In the genomic region with DNA sequence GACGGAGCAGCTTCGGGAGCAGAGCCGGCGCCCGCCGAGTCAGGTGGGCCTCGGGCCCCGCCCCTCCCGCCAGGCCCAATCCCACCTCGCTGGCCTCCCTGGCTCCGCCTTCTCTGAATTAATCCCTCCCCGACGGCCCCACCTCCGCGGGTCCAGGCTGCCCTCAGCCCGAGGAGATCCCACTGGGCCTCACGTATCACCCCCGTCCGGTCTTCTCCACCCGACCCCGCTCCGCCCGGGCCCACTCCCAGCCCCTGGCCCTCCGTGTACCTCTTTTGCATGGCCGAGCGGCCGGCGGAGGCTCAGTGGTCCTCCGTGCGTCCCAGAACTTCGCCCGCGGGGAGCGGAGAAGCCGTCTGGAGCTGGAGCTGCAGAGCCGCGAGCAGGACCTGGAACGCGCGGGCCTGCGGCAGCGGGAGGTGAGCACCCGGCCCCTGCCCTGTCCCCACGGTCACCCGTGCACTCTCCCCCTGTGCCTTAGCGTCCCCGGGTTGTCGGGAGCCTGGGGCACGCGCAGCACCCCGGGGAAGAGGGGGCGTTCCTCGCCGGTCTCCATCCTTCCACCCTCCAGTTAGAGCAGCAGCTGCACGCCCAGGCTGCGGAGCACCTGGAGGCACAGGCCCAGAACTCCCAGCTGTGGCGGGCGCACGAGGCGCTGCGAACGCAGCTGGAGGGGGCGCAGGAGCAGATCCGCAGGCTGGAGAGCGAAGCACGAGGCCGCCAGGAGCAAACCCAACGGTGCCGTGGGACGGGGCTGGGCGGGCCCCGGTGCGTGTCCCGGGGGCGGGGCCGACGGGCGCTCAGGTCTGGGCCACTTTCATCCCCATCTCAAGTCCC, we compare ENCODE assay signal across 8 cellular contexts. TPM values are rescaled to one million over a fixed set of nuclear protein-coding genes. Genes with fewer than 3 reads are reported as not detected.
DNase-seq lines count a peak whose midpoint lies in the region; ATAC-seq and TF ChIP-seq lines count a peak whose summit lies in the region.

No MANE protein-coding gene starts in this region.

- H3K79me2 ChIP-seq in neural progenitor cell (ENCODE audit: low read depth) = no peaks in the 10 kb centered on the region

- H3K4me1 ChIP-seq in neural progenitor cell = peaks cover 54% of the 10 kb centered on the region

- peaks cover 2% of the 10 kb centered on the region for H3K36me3 Mint-ChIP-seq in activated T-helper 1 cell treated with anti-CD3 and anti-CD28 coated beads, Interleukin-12 subunit alpha, Interleukin-12 subunit beta, Interleukin-2, Interleukin-4 antibody, amounts not matched to agents 30 ng/mL and 10 ng/mL and 1 ng/mL, durations not matched to agents 14 hours and 24 hours and 36 hours (ENCODE audit: low read depth)
- no peaks in the 10 kb centered on the region for H3K36me3 Mint-ChIP-seq in neural progenitor cell

- POLR2A ChIA-PET in BJ (lab: Charles Lee) = interaction anchor here (1.0 kb wide), 1 partner anchor 12 kb away, joined by 11 read pairs; the partner anchor contains the start of gene PNPLA2

- no peak overlapping the region for H3K27ac Mint-ChIP-seq in activated T-helper 1 cell treated with anti-CD3 and anti-CD28 coated beads, Interleukin-12 subunit alpha, Interleukin-12 subunit beta, Interleukin-2, Interleukin-4 antibody, amounts not matched to agents 30 ng/mL and 10 ng/mL and 1 ng/mL, durations not matched to agents 14 hours and 24 hours and 36 hours
- H3K27ac Mint-ChIP-seq in neural progenitor cell = no peak overlapping the region

- ATAC-seq in GM21786 (IDR thresholded peaks at IDR 0.05; ENCODE audit: unreplicated experiment) = peak; percentile 35
- ATAC-seq in GM21423 (IDR thresholded peaks at IDR 0.05; ENCODE audit: unreplicated experiment) = no peak

- H3K9ac ChIP-seq in neural progenitor cell = no peak overlapping the region

- H3K36me3 ChIP-seq in BJ (ENCODE audit: control insufficient read depth, insufficient read depth, low read length) (peaks cover 3% of the 10 kb centered on the region; the same call in 1 of the 2 replicates), neural progenitor cell (no peaks in the 10 kb centered on the region)

- TF ChIP-seq CTCF in BJ (IDR thresholded peaks at IDR 0.05; ENCODE audit: insufficient read depth, low read depth, low read length) = no peak
- TF ChIP-seq CTCF in fibroblast of the aortic adventitia (IDR thresholded peaks at IDR 0.05; ENCODE audit: insufficient read depth, low read length) = no peak
- TF ChIP-seq CTCF in neural progenitor cell (IDR thresholded peaks at IDR 0.05) = no peak

- no peaks in the 10 kb centered on the region for H3K9me3 Mint-ChIP-seq in activated T-helper 1 cell treated with anti-CD3 and anti-CD28 coated beads, Interleukin-12 subunit alpha, Interleukin-12 subunit beta, Interleukin-2, Interleukin-4 antibody, amounts not matched to agents 30 ng/mL and 10 ng/mL and 1 ng/mL, durations not matched to agents 14 hours and 24 hours and 36 hours
- no peaks in the 10 kb centered on the region for H3K9me3 Mint-ChIP-seq in neural progenitor cell

- peak overlapping the region; percentile 33 for H3K4me3 Mint-ChIP-seq in activated T-helper 1 cell treated with anti-CD3 and anti-CD28 coated beads, Interleukin-12 subunit alpha, Interleukin-12 subunit beta, Interleukin-2, Interleukin-4 antibody, amounts not matched to agents 30 ng/mL and 10 ng/mL and 1 ng/mL, durations not matched to agents 14 hours and 24 hours and 36 hours
- peak overlapping the region; percentile 76 for H3K4me3 Mint-ChIP-seq in neural progenitor cell

- H3K4me2 ChIP-seq in neural progenitor cell = peak overlapping the region; percentile 80

- H2AFZ ChIP-seq in neural progenitor cell (replicated peaks) = no peak overlapping the region

- CTCF ChIA-PET in BJ (lab: Yijun Ruan, JAX) = interaction anchor here (0.7 to 2.5 kb wide), 4 partner anchors 10 to 221 kb away, joined by 3 to 8 read pairs (median 6); partner anchors contain the start of gene PNPLA2

- no peaks in the 10 kb centered on the region for H3K27me3 ChIP-seq in BJ (ENCODE audit: control insufficient read depth, insufficient read depth, low read length)
- peaks cover 70% of the 10 kb centered on the region for H3K27me3 ChIP-seq in neural progenitor cell

- intact Hi-C loops in activated T-helper 1 cell treated with anti-CD3 and anti-CD28 coated beads, Interleukin-12 subunit alpha, Interleukin-12 subunit beta, Interleukin-2, Interleukin-4 antibody, amounts not matched to agents 30 ng/mL and 10 ng/mL and 1 ng/mL, durations not matched to agents 14 hours and 24 hours and 36 hours (cut with micrococcal nuclease) = loop anchor here (2.0 kb wide), 1 partner anchor 18 kb away; no protein-coding TSS in a partner anchor

- H3K4me3 ChIP-seq in BJ (ENCODE audit: low read depth, low read length) = peak overlapping the region; percentile 30
- peak overlapping the region; percentile 40 for H3K4me3 ChIP-seq in fibroblast of the aortic adventitia (ENCODE audit: low read depth, low read length)
- peak overlapping the region; percentile 45 for H3K4me3 ChIP-seq in neural progenitor cell

- peaks cover 37% of the 10 kb centered on the region for H3K27me3 Mint-ChIP-seq in activated T-helper 1 cell treated with anti-CD3 and anti-CD28 coated beads, Interleukin-12 subunit alpha, Interleukin-12 subunit beta, Interleukin-2, Interleukin-4 antibody, amounts not matched to agents 30 ng/mL and 10 ng/mL and 1 ng/mL, durations not matched to agents 14 hours and 24 hours and 36 hours (ENCODE audit: insufficient read depth)
- peaks cover 35% of the 10 kb centered on the region for H3K27me3 Mint-ChIP-seq in neural progenitor cell (ENCODE audit: insufficient read depth, low read depth)

- H3K27ac ChIP-seq in neural progenitor cell = no peak overlapping the region

- peaks cover 60% of the 10 kb centered on the region for H3F3A ChIP-seq in neural progenitor cell (ENCODE audit: low read depth)

- H4K20me1 ChIP-seq in neural progenitor cell (ENCODE audit: low read depth) = peaks cover 68% of the 10 kb centered on the region

- peaks cover 6% of the 10 kb centered on the region for H3K4me1 Mint-ChIP-seq in activated T-helper 1 cell treated with anti-CD3 and anti-CD28 coated beads, Interleukin-12 subunit alpha, Interleukin-12 subunit beta, Interleukin-2, Interleukin-4 antibody, amounts not matched to agents 30 ng/mL and 10 ng/mL and 1 ng/mL, durations not matched to agents 14 hours and 24 hours and 36 hours (ENCODE audit: low read depth)
- H3K4me1 Mint-ChIP-seq in neural progenitor cell = peaks cover 44% of the 10 kb centered on the region

- no peaks in the 10 kb centered on the region for H3K9me3 ChIP-seq in neural progenitor cell (ENCODE audit: low read depth)

- DNase-seq in BJ (ENCODE audit: low read depth) = no peak
- peak; percentile 83 for DNase-seq in NCI-H748 treated with DMSO at 0.1 percent for 48 hours (lab: John Stamatoyannopoulos, UW)
- no peak for DNase-seq in activated T-helper 1 cell treated with anti-CD3 and anti-CD28 coated beads, Interleukin-12 subunit alpha, Interleukin-12 subunit beta, Interleukin-2, Interleukin-4 antibody, amounts not matched to agents 30 ng/mL and 10 ng/mL and 1 ng/mL, durations not matched to agents 14 hours and 24 hours and 36 hours (ENCODE audit: low spot score)
- DNase-seq in fibroblast of the aortic adventitia (ENCODE audit: low read depth) = peak; percentile 40
- DNase-seq in neural progenitor cell (ENCODE audit: low spot score) = peak; percentile 96
- DNase-seq in SKM-1 treated with dmso at 0.1 percent for 144 hours (lab: John Stamatoyannopoulos, UW; ENCODE audit: unreplicated experiment) = no peak

RNA-seq across cellular contexts. Expression of gene CD151, which starts 2.2 kb away (rescaled TPM):
- polyA plus RNA-seq in BJ (2011; rRNA removed) = 1,448 and 2,262 TPM in 2 replicates
- polyA minus RNA-seq in BJ (2011; rRNA and poly(A)+ RNA removed) = 434 and 704 TPM in 2 replicates
- total RNA-seq in activated T-helper 1 cell treated with anti-CD3 and anti-CD28 coated beads, Interleukin-12 subunit alpha, Interleukin-12 subunit beta, Interleukin-2, Interleukin-4 antibody, amounts not matched to agents 30 ng/mL and 10 ng/mL and 1 ng/mL, durations not matched to agents 14 hours and 24 hours and 36 hours = 80.6 and 82.3 TPM in 2 replicates
- total RNA-seq in fibroblast of the aortic adventitia (ENCODE audit: low replicate concordance) (159 and 311 TPM in 2 replicates), neural progenitor cell (ENCODE audit: low replicate concordance) (37.4 and 82.2 TPM in 2 replicates)

RNA-seq across cellular contexts. Expression of gene CRACR2B, which starts 2.8 kb away (rescaled TPM):
- polyA plus RNA-seq in BJ (2011; rRNA removed) = 0.16 and 0.18 TPM in 2 replicates
- polyA minus RNA-seq in BJ (2011; rRNA and poly(A)+ RNA removed) = not detected in 2 replicates
- 1.1 and 1.3 TPM in 2 replicates for total RNA-seq in activated T-helper 1 cell treated with anti-CD3 and anti-CD28 coated beads, Interleukin-12 subunit alpha, Interleukin-12 subunit beta, Interleukin-2, Interleukin-4 antibody, amounts not matched to agents 30 ng/mL and 10 ng/mL and 1 ng/mL, durations not matched to agents 14 hours and 24 hours and 36 hours
- total RNA-seq in fibroblast of the aortic adventitia (ENCODE audit: low replicate concordance) (1.3 and 1.8 TPM in 2 replicates), neural progenitor cell (ENCODE audit: low replicate concordance) (3.9 and 11.6 TPM in 2 replicates)

RNA-seq across cellular contexts. Expression of gene PNPLA2, which starts 11.8 kb away (rescaled TPM):
- polyA plus RNA-seq in BJ (2011; rRNA removed) = 32.0 and 53.1 TPM in 2 replicates
- 53.3 and 57.3 TPM in 2 replicates for polyA minus RNA-seq in BJ (2011; rRNA and poly(A)+ RNA removed)
- 63.3 and 64.0 TPM in 2 replicates for total RNA-seq in activated T-helper 1 cell treated with anti-CD3 and anti-CD28 coated beads, Interleukin-12 subunit alpha, Interleukin-12 subunit beta, Interleukin-2, Interleukin-4 antibody, amounts not matched to agents 30 ng/mL and 10 ng/mL and 1 ng/mL, durations not matched to agents 14 hours and 24 hours and 36 hours
- total RNA-seq in fibroblast of the aortic adventitia (ENCODE audit: low replicate concordance) (20.0 and 27.7 TPM in 2 replicates), neural progenitor cell (ENCODE audit: low replicate concordance) (2.6 and 20.9 TPM in 2 replicates)

RNA-seq across cellular contexts. Expression of gene POLR2L, which starts 11.8 kb away (rescaled TPM):
- polyA plus RNA-seq in BJ (2011; rRNA removed) = 308 and 734 TPM in 2 replicates
- 123 and 136 TPM in 2 replicates for polyA minus RNA-seq in BJ (2011; rRNA and poly(A)+ RNA removed)
- 114 and 126 TPM in 2 replicates for total RNA-seq in activated T-helper 1 cell treated with anti-CD3 and anti-CD28 coated beads, Interleukin-12 subunit alpha, Interleukin-12 subunit beta, Interleukin-2, Interleukin-4 antibody, amounts not matched to agents 30 ng/mL and 10 ng/mL and 1 ng/mL, durations not matched to agents 14 hours and 24 hours and 36 hours
- total RNA-seq in fibroblast of the aortic adventitia (ENCODE audit: low replicate concordance) = 61.7 and 135 TPM in 2 replicates
- 12.9 and 27.5 TPM in 2 replicates for total RNA-seq in neural progenitor cell (ENCODE audit: low replicate concordance)

RNA-seq across cellular contexts. Expression of gene TSPAN4, which starts 12.1 kb away (rescaled TPM):
- polyA plus RNA-seq in BJ (2011; rRNA removed) = 145 and 295 TPM in 2 replicates
- 51.8 and 70.2 TPM in 2 replicates for polyA minus RNA-seq in BJ (2011; rRNA and poly(A)+ RNA removed)
- total RNA-seq in activated T-helper 1 cell treated with anti-CD3 and anti-CD28 coated beads, Interleukin-12 subunit alpha, Interleukin-12 subunit beta, Interleukin-2, Interleukin-4 antibody, amounts not matched to agents 30 ng/mL and 10 ng/mL and 1 ng/mL, durations not matched to agents 14 hours and 24 hours and 36 hours = 12.8 and 13.9 TPM in 2 replicates
- total RNA-seq in fibroblast of the aortic adventitia (ENCODE audit: low replicate concordance) = 164 and 252 TPM in 2 replicates
- 19.6 and 58.2 TPM in 2 replicates for total RNA-seq in neural progenitor cell (ENCODE audit: low replicate concordance)

Comparison
In these comparisons a context has a peak if more than half of its experiments do, and no peak if none do; other contexts are left out.
1. DNase-seq: peak in NCI-H748 treated with DMSO at 0.1 percent for 48 hours (single experiment), fibroblast of the aortic adventitia (single experiment) and neural progenitor cell (single experiment); none in BJ (single experiment), activated T-helper 1 cell treated with anti-CD3 and anti-CD28 coated beads, Interleukin-12 subunit alpha, Interleukin-12 subunit beta, Interleukin-2, Interleukin-4 antibody, amounts not matched to agents 30 ng/mL and 10 ng/mL and 1 ng/mL, durations not matched to agents 14 hours and 24 hours and 36 hours (single experiment) and SKM-1 treated with dmso at 0.1 percent for 144 hours (single experiment).
2. Peak in every context shown above with its lines, with median percentiles within 50 percentile points of each other: H3K4me3 ChIP-seq.